ENCODE assay signal across 9 cellular contexts in genomic region chr15:70761931-70762468, GRCh38. TPM values are rescaled to one million over a fixed set of nuclear protein-coding genes. Genes with fewer than 3 reads are reported as not detected.
DNase-seq lines count a peak whose midpoint lies in the region; ATAC-seq and TF ChIP-seq lines count a peak whose summit lies in the region.
"Had no signal": no experiment of that assay in that cellular context is flagged by ENCODE, and none has a peak within 500 bp of the region (broad histone marks: within the 10 kb centered on the region; RNA-seq: fewer than 3 reads in every experiment).

No MANE protein-coding gene starts in this region.

- no peak for TF ChIP-seq POLR2A in NB4 (IDR thresholded peaks at IDR 0.05; ENCODE audit: extremely low read depth, insufficient read length)

- no peak for ATAC-seq in HG02981 (IDR thresholded peaks at IDR 0.05; ENCODE audit: unreplicated experiment)
- no peak for ATAC-seq in esophagus mucosa

- peaks cover 19% of the 10 kb centered on the region for H3K4me1 ChIP-seq in effector memory CD4-positive, alpha-beta T cell (ENCODE audit: control insufficient read depth, insufficient read depth, low read length, poor library complexity, severe bottlenecking)

- no peaks in the 10 kb centered on the region for H3K9me3 ChIP-seq in effector memory CD4-positive, alpha-beta T cell (ENCODE audit: control insufficient read depth, low read length)

- H3K4me3 ChIP-seq in AG09309 (ENCODE audit: control insufficient read depth, low read depth, low read length) (peak overlapping the region; percentile 69), NB4 (ENCODE audit: low read depth, low read length) (peak overlapping the region; percentile 51)
- peak overlapping the region; percentile 60 for H3K4me3 ChIP-seq in effector memory CD4-positive, alpha-beta T cell (ENCODE audit: insufficient read depth, low read depth, low read length, poor library complexity, severe bottlenecking)

- no peaks in the 10 kb centered on the region for H3K27me3 Mint-ChIP-seq in nephron (ENCODE audit: low read depth)

- H3K4me3 Mint-ChIP-seq in nephron = peak overlapping the region; percentile 86 to 92 (median 89)

- TF ChIP-seq CTCF in AG09309 (IDR thresholded peaks at IDR 0.05; ENCODE audit: control insufficient read depth, insufficient read depth, low read depth, low read length, missing control alignments) (no peak), NB4 (IDR thresholded peaks at IDR 0.05; ENCODE audit: low read depth, low read length) (no peak), nephron (IDR thresholded peaks at IDR 0.05; ENCODE audit: unreplicated experiment in 3 of 3) (no peak)

- no peaks in the 10 kb centered on the region for H3K36me3 ChIP-seq in effector memory CD4-positive, alpha-beta T cell (ENCODE audit: control insufficient read depth, insufficient read depth, low read length)

- DNase-seq in AG09309 (ENCODE audit: low read depth) = no peak
- no peak for DNase-seq in NB4 (ENCODE audit: low read depth)
- DNase-seq in effector memory CD4-positive, alpha-beta T cell = no peak
- no peak for DNase-seq in COLO668 (lab: John Stamatoyannopoulos, UW; ENCODE audit: unreplicated experiment)
- no peak for DNase-seq in pons (ENCODE audit: low spot score)
- DNase-seq: NCI-H1436 treated with DMSO at 0.1 percent for 48 hours had no signal

- H3K9me3 Mint-ChIP-seq in nephron = no peaks in the 10 kb centered on the region

- H3K27ac ChIP-seq in effector memory CD4-positive, alpha-beta T cell (ENCODE audit: insufficient read depth, low read length, poor library complexity, severe bottlenecking) = no peak overlapping the region

- H3K36me3 Mint-ChIP-seq in nephron (ENCODE audit: low read depth) = no peaks in the 10 kb centered on the region

- H3K27ac Mint-ChIP-seq in nephron = peak overlapping the region; percentile 70 to 94 (median 76)

- peaks cover 40% of the 10 kb centered on the region for H3K27me3 ChIP-seq in effector memory CD4-positive, alpha-beta T cell (replicated peaks; ENCODE audit: control insufficient read depth, insufficient read depth, low read length, poor library complexity, severe bottlenecking)

- H3K4me1 Mint-ChIP-seq in nephron = peaks cover 41% of the 10 kb centered on the region

RNA-seq across cellular contexts. Expression of gene UACA, which starts 1.4 kb away (rescaled TPM):
- total RNA-seq in esophagus mucosa = 33.4 TPM
